Comparison of ENCODE assay signal across 12 cellular contexts in the genomic region with DNA sequence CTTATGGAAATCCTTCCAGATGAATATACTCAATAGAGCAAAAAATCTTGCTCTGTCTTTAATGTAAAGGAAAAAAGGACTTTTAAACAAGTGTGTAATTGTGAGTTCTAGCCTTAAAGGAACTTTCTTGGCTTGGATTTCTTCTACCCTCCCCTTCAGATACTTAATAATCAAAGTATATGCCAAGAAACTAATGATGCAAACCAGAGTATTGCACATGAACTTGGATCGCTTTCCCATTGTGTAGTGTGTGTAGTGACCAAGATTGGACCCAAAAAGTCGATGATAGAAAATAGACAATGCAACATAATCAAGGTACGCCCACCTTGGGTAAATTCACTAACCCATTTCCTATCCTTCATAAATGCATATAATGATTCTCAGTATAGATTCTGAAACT.
DNase-seq lines count a peak whose midpoint lies in the region; ATAC-seq and TF ChIP-seq lines count a peak whose summit lies in the region.
"Had no signal": no experiment of that assay in that cellular context is flagged by ENCODE, and none has a peak within 500 bp of the region (broad histone marks: within the 10 kb centered on the region; RNA-seq: fewer than 3 reads in every experiment).

No MANE protein-coding gene starts in this region.

- no peak overlapping the region for H3K4me3 ChIP-seq in SJSA1
- no peak overlapping the region for H3K4me3 ChIP-seq in ovary

- 88 to 90% (median 90%) methylated on average over 3 of the region's 3 CpGs for WGBS in ovary, 3 donors

- H3K27me3 ChIP-seq in SJSA1 (replicated peaks) (no peaks in the 10 kb centered on the region), ovary (no peaks in the 10 kb centered on the region)

- ATAC-seq in GM19438 (IDR thresholded peaks at IDR 0.05; ENCODE audit: low read depth, unreplicated experiment) (peak; percentile 7), HG02610 (IDR thresholded peaks at IDR 0.05; ENCODE audit: unreplicated experiment) (peak; percentile 27)

- TF ChIP-seq POLR2A in ovary (IDR thresholded peaks at IDR 0.05), result no peak

- H3K36me3 ChIP-seq in SJSA1 (no peaks in the 10 kb centered on the region), ovary (no peaks in the 10 kb centered on the region)

- H3K27ac ChIP-seq in SJSA1 (peak overlapping the region; percentile 18), ovary (peak overlapping the region; percentile 33 to 59)

- no peak for DNase-seq in SJSA1 (ENCODE audit: low read depth in 1 of 2, low spot score in 2 of 2)
- no peak for DNase-seq in ovary
- no peak for DNase-seq in SIG-M5 (lab: John Stamatoyannopoulos, UW)
- no peak for DNase-seq in activated effector memory CD4-positive, alpha-beta T cell treated with anti-CD3 and anti-CD28 coated beads, Interleukin-2, amount 50 U/mL, for 16 hours
- no peak for DNase-seq in foreskin melanocyte
- DNase-seq: activated effector memory CD4-positive, alpha-beta T cell treated with Interleukin-2 at 50 U/mL for 16 hours; CD8-positive, alpha-beta memory T cell; NCI-H1048; NCI-H510A; stimulated activated naive CD4-positive, alpha-beta T cell had no signal

- H3K4me1 ChIP-seq in SJSA1 (replicated peaks) (peaks cover 57% of the 10 kb centered on the region), ovary (ENCODE audit: insufficient read depth) (peaks cover 15% of the 10 kb centered on the region)

- intact Hi-C loops in ovary (cut with DNase I), result loop anchor here in 1 of 4 donors (5.0 kb wide), 2 partner anchors 35 kb away; no protein-coding TSS in a partner anchor

- H3K9me3 ChIP-seq in SJSA1 (replicated peaks) (no peaks in the 10 kb centered on the region), ovary (no peaks in the 10 kb centered on the region)

- TF ChIP-seq CTCF in ovary (IDR thresholded peaks at IDR 0.05), result no peak

- no peak for TF ChIP-seq EP300 in ovary (IDR thresholded peaks at IDR 0.05)
